In genomic region chr14:36207500-36207899, GRCh38 we compare ENCODE assay signal across 13 cellular contexts. TPM values are rescaled to one million over a fixed set of nuclear protein-coding genes. Genes with fewer than 3 reads are reported as not detected.
A peak's percentile ranks its signal among the peaks of the same experiment; 100 is the strongest.
DNase-seq lines count a peak whose midpoint lies in the region; ATAC-seq and TF ChIP-seq lines count a peak whose summit lies in the region.
"Had no signal": no experiment of that assay in that cellular context is flagged by ENCODE, and none has a peak within 500 bp of the region (broad histone marks: within the 10 kb centered on the region; RNA-seq: fewer than 3 reads in every experiment).

No MANE protein-coding gene starts in this region.

- DNase-seq in NCI-H510A treated with DMSO at 0.1 percent for 48 hours (lab: John Stamatoyannopoulos, UW) (peak; percentile 78), NCI-H510A (lab: John Stamatoyannopoulos, UW) (no peak), NCI-H446 treated with DMSO at 0.1 percent for 48 hours (lab: John Stamatoyannopoulos, UW) (peak; percentile 23), dorsolateral prefrontal cortex (no peak), stomach (no peak), sciatic nerve (ENCODE audit: low spot score) (no peak), middle frontal gyrus (ENCODE audit: extremely low spot score, low spot score) (no peak), GM20000 (ENCODE audit: low spot score) (no peak)
- DNase-seq: activated B cell treated with CpG ODN at 0.5 μM for 24 hours; CD4-positive, alpha-beta memory T cell; central memory CD4-positive, alpha-beta T cell; immature natural killer cell; stimulated activated CD4-positive, alpha-beta T cell treated with anti-CD3 and anti-CD28 coated beads, Interleukin-4, amount 100 ng/mL, for 24 hours had no signal

- intact Hi-C loops in dorsolateral prefrontal cortex (cut with DNase I) = loop anchor here in 1 of 2 donors (10.0 kb wide), 1 partner anchor 167 kb away; no protein-coding TSS in a partner anchor
- intact Hi-C loops in stomach (cut with DNase I; ENCODE audit: low total_unique reads) = no loop called here
- intact Hi-C loops in sciatic nerve (cut with DNase I) = no loop called here

- H3K27me3 ChIP-seq in dorsolateral prefrontal cortex (peaks cover 0 to 2% (median 0%) of the 10 kb centered on the region in 45 donors), stomach (no peaks in the 10 kb centered on the region)

- TF ChIP-seq POLR2A in stomach (IDR thresholded peaks at IDR 0.05) = no peak

- H3K27ac ChIP-seq in dorsolateral prefrontal cortex (no peak overlapping the region), stomach (peak overlapping the region in 2 of 5 donors; percentile 22 to 39)

- peaks cover 0 to 7% (median 4%) of the 10 kb centered on the region in 4 donors for H3K9me3 ChIP-seq in stomach

- WGBS in stomach, 5 donors = 80 to 96% (median 92%) methylated on average over 1 of the region's 1 CpG

- TF ChIP-seq CTCF in dorsolateral prefrontal cortex (IDR thresholded peaks at IDR 0.05 in 54 of 56, conservative IDR thresholded peaks at IDR 0.05 in 2 of 56; ENCODE audit: low read depth in 1 of 56, partially characterized antibody in 56 of 56) (peak in 54 of 56 donors; percentile 8 to 70 (median 47)), stomach (IDR thresholded peaks at IDR 0.05) (peak in 4 of 7 experiments; percentile 20 to 67 (median 36)), GM20000 (IDR thresholded peaks at IDR 0.05; ENCODE audit: extremely low read depth, missing control alignments) (no peak)

- H3K4me1 ChIP-seq in stomach = peaks cover 0 to 8% (median 4%) of the 10 kb centered on the region in 4 donors

- no peak for ATAC-seq in sciatic nerve

- no peak for TF ChIP-seq EP300 in stomach (IDR thresholded peaks at IDR 0.05)

- no peaks in the 10 kb centered on the region for H3K36me3 ChIP-seq in stomach

- H3K4me3 ChIP-seq in dorsolateral prefrontal cortex (no peak overlapping the region), stomach (no peak overlapping the region)

RNA-seq across cellular contexts. Expression of gene PTCSC3, which starts 31.0 kb away (rescaled TPM):
- not detected for total RNA-seq in dorsolateral prefrontal cortex
- total RNA-seq in stomach = not detected
- polyA plus RNA-seq in stomach = under 1 TPM in 1 of 3 donors, not detected in 2; 0.65 TPM
- not detected for total RNA-seq in sciatic nerve
- total RNA-seq: activated B cell treated with CpG ODN at 0.5 μM for 24 hours; CD4-positive, alpha-beta memory T cell had no signal
- polyA plus RNA-seq: CD4-positive, alpha-beta memory T cell; immature natural killer cell had no signal

Comparison
In these comparisons a context has a peak if more than half of its experiments do, and no peak if none do; other contexts are left out.
1. DNase-seq: peak in NCI-H510A treated with DMSO at 0.1 percent for 48 hours (single experiment) and NCI-H446 treated with DMSO at 0.1 percent for 48 hours (single experiment); none in NCI-H510A (single experiment), dorsolateral prefrontal cortex (0 of 10), stomach (single experiment), sciatic nerve (single experiment), middle frontal gyrus (single experiment) and GM20000 (single experiment).